19 cellular contexts compared by ENCODE assay signal in the genomic region with DNA sequence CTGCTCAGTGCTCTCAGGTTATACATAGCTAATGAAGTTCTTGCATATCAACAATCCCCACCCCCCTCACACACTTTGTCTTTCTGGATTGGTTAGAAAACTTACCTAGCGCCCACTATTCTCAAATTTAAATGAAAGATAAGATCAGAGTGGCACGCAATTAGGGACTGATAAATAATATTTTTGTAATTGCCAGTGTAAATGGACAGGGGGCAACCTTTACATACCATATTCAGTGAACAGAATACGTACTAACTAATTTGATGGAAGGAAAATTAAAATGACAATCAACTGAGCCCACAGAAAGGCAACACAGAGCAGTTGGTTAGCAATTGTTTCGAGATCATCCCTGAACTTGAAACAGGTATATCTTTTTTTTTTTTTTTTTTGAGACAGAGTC. TPM values are rescaled to one million over a fixed set of nuclear protein-coding genes. Genes with fewer than 3 reads are reported as not detected.
DNase-seq lines count a peak whose midpoint lies in the region; ATAC-seq and TF ChIP-seq lines count a peak whose summit lies in the region.
"Had no signal": no experiment of that assay in that cellular context is flagged by ENCODE, and none has a peak within 500 bp of the region (broad histone marks: within the 10 kb centered on the region; RNA-seq: fewer than 3 reads in every experiment).

No MANE protein-coding gene starts in this region.

- POLR2A ChIA-PET in activated CD4-positive, alpha-beta T cell treated with anti-CD3 and anti-CD28 coated beads, Interleukin-2, amount 10 ng/mL, durations not matched to agents 7 days and 5 days (lab: Charles Lee) = no interaction called here
- POLR2A ChIA-PET in activated B cell treated with CpG ODN at 0.5 μM for 24 hours (lab: Charles Lee) = interaction anchor here (0.7 to 4.0 kb wide), 5 partner anchors 9 to 98 kb away, joined by 3 to 34 read pairs (median 6); no protein-coding TSS in a partner anchor
- POLR2A ChIA-PET in naive thymus-derived CD8-positive, alpha-beta T cell (lab: Charles Lee) = interaction anchor here (1.0 to 3.2 kb wide), 5 partner anchors 8 to 98 kb away, joined by 3 to 41 read pairs (median 8); no protein-coding TSS in a partner anchor

- CTCF ChIA-PET in activated CD4-positive, alpha-beta T cell treated with anti-CD3 and anti-CD28 coated beads, Interleukin-2, amount 10 ng/mL, durations not matched to agents 7 days and 5 days (lab: Charles Lee) = interaction anchor here (0.6 to 5.4 kb wide), 6 partner anchors 9 to 243 kb away, joined by 3 to 27 read pairs (median 4); a partner anchor contains a TSS
- CTCF ChIA-PET in activated B cell treated with CpG ODN at 0.5 μM for 24 hours (lab: Charles Lee) = interaction anchor here (1.2 to 4.6 kb wide), 4 partner anchors 9 to 98 kb away, joined by 6 to 39 read pairs (median 14); a partner anchor contains a TSS

- H3K4me3 ChIP-seq in HL-60 (replicated peaks; ENCODE audit: insufficient read depth, low read length) (no peak overlapping the region), tibial artery (no peak overlapping the region)
- H3K4me3 ChIP-seq: hepatocyte, SJSA1 had no signal

- intact Hi-C loops in activated B cell treated with CpG ODN at 0.5 μM for 24 hours (cut with micrococcal nuclease) (loop anchor here (1.0 to 10.0 kb wide), 6 partner anchors 9 to 1985 kb away; a partner anchor contains a TSS), tibial artery (cut with DNase I; ENCODE audit: low total_unique reads) (no loop called here), posterior cingulate gyrus (cut with DNase I) (no loop called here)

- DNase-seq in activated CD4-positive, alpha-beta T cell treated with anti-CD3 and anti-CD28 coated beads, Interleukin-2, amount 10 ng/mL, durations not matched to agents 7 days and 5 days = no peak
- no peak for DNase-seq in activated CD4-positive, alpha-beta T cell treated with anti-CD3 and anti-CD28 coated beads for 1 hour
- DNase-seq in HL-60 (ENCODE audit: low read depth in 1 of 2, low spot score in 1 of 2) (no peak), activated B cell treated with CpG ODN at 0.5 μM for 24 hours (no peak), tibial artery (no peak), posterior cingulate gyrus (no peak)
- DNase-seq in naive thymus-derived CD8-positive, alpha-beta T cell = no peak
- DNase-seq: activated effector memory CD4-positive, alpha-beta T cell treated with Interleukin-2 at 50 U/mL for 16 hours; EL; kidney; mesenchymal stem cell; NCI-H1092; NCI-H526 treated with DMSO at 0.1 percent for 48 hours; stimulated activated CD4-positive, alpha-beta T cell treated with anti-CD3 and anti-CD28 coated beads, Interleukin-12 subunit alpha, Interleukin-12 subunit beta, amount 100 ng/mL, for 4 hours; stimulated activated naive CD4-positive, alpha-beta T cell had no signal

- H3K4me1 ChIP-seq in tibial artery = no peaks in the 10 kb centered on the region
- H3K4me1 ChIP-seq: SJSA1 had no signal

- H3K27me3 Mint-ChIP-seq in activated CD4-positive, alpha-beta T cell treated with anti-CD3 and anti-CD28 coated beads, Interleukin-2, amount 10 ng/mL, durations not matched to agents 7 days and 5 days = no peaks in the 10 kb centered on the region
- H3K27me3 Mint-ChIP-seq in activated B cell treated with CpG ODN at 0.5 μM for 24 hours = no peaks in the 10 kb centered on the region
- no peaks in the 10 kb centered on the region for H3K27me3 Mint-ChIP-seq in naive thymus-derived CD8-positive, alpha-beta T cell

- H3K36me3 ChIP-seq in tibial artery = no peaks in the 10 kb centered on the region
- H3K36me3 ChIP-seq: SJSA1 had no signal

- ATAC-seq in activated B cell treated with CpG ODN at 0.5 μM for 24 hours (ENCODE audit: low read depth) (no peak), HG02610 (IDR thresholded peaks at IDR 0.05; ENCODE audit: unreplicated experiment) (no peak)
- no peak for ATAC-seq in naive thymus-derived CD8-positive, alpha-beta T cell

- no peaks in the 10 kb centered on the region for H3K9me3 Mint-ChIP-seq in activated CD4-positive, alpha-beta T cell treated with anti-CD3 and anti-CD28 coated beads, Interleukin-2, amount 10 ng/mL, durations not matched to agents 7 days and 5 days
- no peaks in the 10 kb centered on the region for H3K9me3 Mint-ChIP-seq in activated B cell treated with CpG ODN at 0.5 μM for 24 hours
- no peaks in the 10 kb centered on the region for H3K9me3 Mint-ChIP-seq in naive thymus-derived CD8-positive, alpha-beta T cell
- H3K9me3 Mint-ChIP-seq: neural crest cell had no signal

- peak overlapping the region; percentile 48 for H3K4me3 Mint-ChIP-seq in activated CD4-positive, alpha-beta T cell treated with anti-CD3 and anti-CD28 coated beads, Interleukin-2, amount 10 ng/mL, durations not matched to agents 7 days and 5 days
- H3K4me3 Mint-ChIP-seq in activated B cell treated with CpG ODN at 0.5 μM for 24 hours = no peak overlapping the region
- peak overlapping the region in 9 of 10 donors; percentile 43 to 97 (median 76) for H3K4me3 Mint-ChIP-seq in naive thymus-derived CD8-positive, alpha-beta T cell
- H3K4me3 Mint-ChIP-seq: neural crest cell had no signal

- TF ChIP-seq CTCF in HL-60 (IDR thresholded peaks at IDR 0.05; ENCODE audit: insufficient read depth, low read length) (no peak), activated B cell treated with CpG ODN at 0.5 μM for 24 hours (IDR thresholded peaks at IDR 0.05) (no peak), tibial artery (IDR thresholded peaks at IDR 0.05) (no peak)

- H3K9me3 ChIP-seq in tibial artery = no peaks in the 10 kb centered on the region
- H3K9me3 ChIP-seq: SJSA1 had no signal

- H3K4me1 Mint-ChIP-seq in activated CD4-positive, alpha-beta T cell treated with anti-CD3 and anti-CD28 coated beads, Interleukin-2, amount 10 ng/mL, durations not matched to agents 7 days and 5 days = peaks cover 96% of the 10 kb centered on the region
- H3K4me1 Mint-ChIP-seq in activated B cell treated with CpG ODN at 0.5 μM for 24 hours = peaks cover 96% of the 10 kb centered on the region
- H3K4me1 Mint-ChIP-seq in naive thymus-derived CD8-positive, alpha-beta T cell = peaks cover 51 to 99% (median 96%) of the 10 kb centered on the region in 4 donors
- H3K4me1 Mint-ChIP-seq: neural crest cell had no signal

- H3K27ac ChIP-seq in HL-60 (replicated peaks) (peak overlapping the region; percentile 75), tibial artery (no peak overlapping the region)
- H3K27ac ChIP-seq: hepatocyte, SJSA1 had no signal

- H3K36me3 Mint-ChIP-seq in activated CD4-positive, alpha-beta T cell treated with anti-CD3 and anti-CD28 coated beads, Interleukin-2, amount 10 ng/mL, durations not matched to agents 7 days and 5 days (ENCODE audit: low read depth) = peaks cover 98% of the 10 kb centered on the region
- H3K36me3 Mint-ChIP-seq in activated B cell treated with CpG ODN at 0.5 μM for 24 hours (ENCODE audit: low read depth) = peaks cover 82% of the 10 kb centered on the region
- H3K36me3 Mint-ChIP-seq in naive thymus-derived CD8-positive, alpha-beta T cell = peaks cover 39 to 98% (median 88%) of the 10 kb centered on the region in 3 donors

- H3K27ac Mint-ChIP-seq in activated CD4-positive, alpha-beta T cell treated with anti-CD3 and anti-CD28 coated beads, Interleukin-2, amount 10 ng/mL, durations not matched to agents 7 days and 5 days = peak overlapping the region; percentile 87
- H3K27ac Mint-ChIP-seq in activated B cell treated with CpG ODN at 0.5 μM for 24 hours = peak overlapping the region; percentile 90
- peak overlapping the region in 9 of 10 donors; percentile 86 to 96 (median 91) for H3K27ac Mint-ChIP-seq in naive thymus-derived CD8-positive, alpha-beta T cell

- H3K27me3 ChIP-seq in HL-60 (ENCODE audit: insufficient read depth, poor library complexity, severe bottlenecking) (no peaks in the 10 kb centered on the region), tibial artery (no peaks in the 10 kb centered on the region)
- H3K27me3 ChIP-seq: hepatocyte, SJSA1 had no signal

RNA-seq across cellular contexts. Expression of a gene that starts 11.7 kb away (rescaled TPM):
- total RNA-seq in activated CD4-positive, alpha-beta T cell treated with anti-CD3 and anti-CD28 coated beads, Interleukin-2, amount 10 ng/mL, durations not matched to agents 7 days and 5 days = 100 to 1,000 TPM; 568 to 595 TPM
- 151 and 156 TPM in 2 replicates for total RNA-seq in activated B cell treated with CpG ODN at 0.5 μM for 24 hours
- 100 to 1,000 TPM; 549 to 581 TPM for total RNA-seq in naive thymus-derived CD8-positive, alpha-beta T cell
- polyA plus RNA-seq in naive thymus-derived CD8-positive, alpha-beta T cell = 1,000 to 10,000 TPM; 1,427 to 2,162 (median 1,901) TPM
- total RNA-seq: neural crest cell had no signal

RNA-seq across cellular contexts. Expression of a gene that starts 34.1 kb away (rescaled TPM):
- not detected for total RNA-seq in activated CD4-positive, alpha-beta T cell treated with anti-CD3 and anti-CD28 coated beads, Interleukin-2, amount 10 ng/mL, durations not matched to agents 7 days and 5 days
- not detected in 2 replicates for total RNA-seq in activated B cell treated with CpG ODN at 0.5 μM for 24 hours
- not detected for total RNA-seq in naive thymus-derived CD8-positive, alpha-beta T cell
- polyA plus RNA-seq in naive thymus-derived CD8-positive, alpha-beta T cell = not detected
- total RNA-seq: neural crest cell had no signal
- polyA plus RNA-seq: hepatocyte had no signal
